1 cellular context compared by ENCODE assay signal in the genomic region with DNA sequence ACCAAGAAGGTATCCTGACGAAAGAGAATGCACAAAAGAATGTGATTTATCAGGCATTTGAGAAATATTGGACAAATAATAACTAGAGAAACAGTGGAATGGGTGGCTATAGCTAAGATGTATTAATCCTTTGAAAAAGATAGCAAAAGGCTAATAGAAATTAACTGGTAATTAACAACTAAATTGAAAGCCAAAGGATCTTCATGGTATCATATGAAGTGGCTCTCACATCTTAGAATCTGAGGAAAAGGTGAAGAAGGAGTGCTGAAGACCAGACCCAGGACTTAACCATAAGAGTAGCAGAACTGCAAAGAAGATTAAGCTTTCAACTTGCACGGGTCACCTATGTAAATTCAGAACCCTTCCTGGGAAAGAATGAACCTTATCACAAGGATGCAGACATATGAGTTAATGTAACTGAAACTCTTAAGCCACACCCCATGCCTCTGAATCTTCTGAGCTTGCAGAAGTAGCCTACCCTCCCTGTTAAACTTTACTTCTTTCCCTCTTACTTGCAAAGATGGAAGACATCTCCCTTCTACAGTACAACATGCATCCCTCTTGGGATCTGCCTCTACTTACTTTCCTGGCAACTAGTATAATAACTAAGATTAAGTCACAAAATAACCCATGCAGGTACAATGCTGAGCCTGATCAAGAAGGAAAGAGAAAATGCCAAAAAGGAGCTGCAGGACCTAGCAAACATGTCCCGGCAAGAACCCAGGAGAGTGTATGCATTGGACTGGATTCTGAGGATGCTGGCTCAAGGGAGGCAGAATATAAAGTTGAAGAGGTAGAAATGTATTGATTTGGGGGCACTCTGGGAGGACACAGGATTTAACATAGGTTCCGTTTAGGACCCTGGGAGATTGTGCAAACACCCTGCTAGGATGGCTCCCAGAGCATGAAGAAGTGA.
TF ChIP-seq lines count a peak whose summit lies in the region.

No MANE protein-coding gene starts in this region.

TF ChIP-seq in K562, 482 proteins besides CTCF, POLR2A, EP300 and RAD21 (continued from another document and continues in another):
- TF ChIP-seq AFF1 (IDR thresholded peaks at IDR 0.05; ENCODE audit: low read depth in 1 of 2, partially characterized antibody in 2 of 2) (peak; percentile 31 to 68), HNRNPK (IDR thresholded peaks at IDR 0.05; ENCODE audit: low read depth, low read length, poor library complexity, severe bottlenecking) (no peak), GTF2E2 (tag; IDR thresholded peaks at IDR 0.05) (no peak), MYNN (IDR thresholded peaks at IDR 0.05) (no peak), MYNN (CRISPR knock-in tag; IDR thresholded peaks at IDR 0.05) (no peak), MBD1 (CRISPR knock-in tag; IDR thresholded peaks at IDR 0.05) (no peak), POLR3A (IDR thresholded peaks at IDR 0.05; ENCODE audit: borderline replicate concordance, extremely low read depth, insufficient read depth, insufficient read length) (no peak), HNRNPL (IDR thresholded peaks at IDR 0.05; ENCODE audit: low read depth, low read length) (no peak), ILF3 (IDR thresholded peaks at IDR 0.05; ENCODE audit: borderline replicate concordance) (no peak), ID3 (CRISPR knock-in tag; IDR thresholded peaks at IDR 0.05) (no peak), ID3 (tag; IDR thresholded peaks at IDR 0.05) (no peak), ARHGAP35 (IDR thresholded peaks at IDR 0.05; ENCODE audit: partially characterized antibody) (no peak), TGIF2 (CRISPR knock-in tag; IDR thresholded peaks at IDR 0.05) (no peak), ZKSCAN1 (IDR thresholded peaks at IDR 0.05; ENCODE audit: low read depth, low read length) (no peak), SIN3B (IDR thresholded peaks at IDR 0.05; ENCODE audit: low read depth) (no peak), EP400 (IDR thresholded peaks at IDR 0.05) (no peak), MAFF (IDR thresholded peaks at IDR 0.05; ENCODE audit: low read length) (no peak), ZNF57 (CRISPR knock-in tag; IDR thresholded peaks at IDR 0.05) (no peak), ZKSCAN3 (CRISPR knock-in tag; IDR thresholded peaks at IDR 0.05) (no peak), HINFP (tag; conservative IDR thresholded peaks at IDR 0.05; ENCODE audit: low read depth) (no peak), ZNF445 (CRISPR knock-in tag; IDR thresholded peaks at IDR 0.05; ENCODE audit: low read depth) (no peak), ZBTB17 (CRISPR knock-in tag; IDR thresholded peaks at IDR 0.05) (no peak), RBFOX2 (IDR thresholded peaks at IDR 0.05; ENCODE audit: low read depth, low read length) (no peak), ZNF830 (CRISPR knock-in tag; IDR thresholded peaks at IDR 0.05) (no peak), BCOR (IDR thresholded peaks at IDR 0.05) (no peak), TAL1 (IDR thresholded peaks at IDR 0.05) (peak; percentile 83), CHCHD3 (CRISPR knock-in tag; IDR thresholded peaks at IDR 0.05) (no peak), POLR2G (IDR thresholded peaks at IDR 0.05; ENCODE audit: low read depth, low read length) (no peak), ARNT (IDR thresholded peaks at IDR 0.05) (0 out of 4 replicates have a peak, but pooled peaks of 1 of the 2 experiments have one; percentile 42)
- TF ChIP-seq, protein P1, sequence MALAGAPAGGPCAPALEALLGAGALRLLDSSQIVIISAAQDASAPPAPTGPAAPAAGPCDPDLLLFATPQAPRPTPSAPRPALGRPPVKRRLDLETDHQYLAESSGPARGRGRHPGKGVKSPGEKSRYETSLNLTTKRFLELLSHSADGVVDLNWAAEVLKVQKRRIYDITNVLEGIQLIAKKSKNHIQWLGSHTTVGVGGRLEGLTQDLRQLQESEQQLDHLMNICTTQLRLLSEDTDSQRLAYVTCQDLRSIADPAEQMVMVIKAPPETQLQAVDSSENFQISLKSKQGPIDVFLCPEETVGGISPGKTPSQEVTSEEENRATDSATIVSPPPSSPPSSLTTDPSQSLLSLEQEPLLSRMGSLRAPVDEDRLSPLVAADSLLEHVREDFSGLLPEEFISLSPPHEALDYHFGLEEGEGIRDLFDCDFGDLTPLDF (CRISPR knock-in tag; IDR thresholded peaks at IDR 0.05), result no peak
- TF ChIP-seq, protein P2, sequence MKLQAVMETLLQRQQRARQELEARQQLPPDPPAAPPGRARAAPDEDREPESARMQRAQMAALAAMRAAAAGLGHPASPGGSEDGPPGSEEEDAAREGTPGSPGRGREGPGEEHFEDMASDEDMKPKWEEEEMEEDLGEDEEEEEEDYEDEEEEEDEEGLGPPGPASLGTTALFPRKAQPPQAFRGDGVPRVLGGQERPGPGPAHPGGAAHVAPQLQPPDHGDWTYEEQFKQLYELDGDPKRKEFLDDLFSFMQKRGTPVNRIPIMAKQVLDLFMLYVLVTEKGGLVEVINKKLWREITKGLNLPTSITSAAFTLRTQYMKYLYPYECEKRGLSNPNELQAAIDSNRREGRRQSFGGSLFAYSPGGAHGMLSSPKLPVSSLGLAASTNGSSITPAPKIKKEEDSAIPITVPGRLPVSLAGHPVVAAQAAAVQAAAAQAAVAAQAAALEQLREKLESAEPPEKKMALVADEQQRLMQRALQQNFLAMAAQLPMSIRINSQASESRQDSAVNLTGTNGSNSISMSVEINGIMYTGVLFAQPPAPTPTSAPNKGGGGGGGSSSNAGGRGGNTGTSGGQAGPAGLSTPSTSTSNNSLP (IDR thresholded peaks at IDR 0.05; ENCODE audit: borderline replicate concordance, low read depth, low read length), result no peak
- TF ChIP-seq, protein P3, sequence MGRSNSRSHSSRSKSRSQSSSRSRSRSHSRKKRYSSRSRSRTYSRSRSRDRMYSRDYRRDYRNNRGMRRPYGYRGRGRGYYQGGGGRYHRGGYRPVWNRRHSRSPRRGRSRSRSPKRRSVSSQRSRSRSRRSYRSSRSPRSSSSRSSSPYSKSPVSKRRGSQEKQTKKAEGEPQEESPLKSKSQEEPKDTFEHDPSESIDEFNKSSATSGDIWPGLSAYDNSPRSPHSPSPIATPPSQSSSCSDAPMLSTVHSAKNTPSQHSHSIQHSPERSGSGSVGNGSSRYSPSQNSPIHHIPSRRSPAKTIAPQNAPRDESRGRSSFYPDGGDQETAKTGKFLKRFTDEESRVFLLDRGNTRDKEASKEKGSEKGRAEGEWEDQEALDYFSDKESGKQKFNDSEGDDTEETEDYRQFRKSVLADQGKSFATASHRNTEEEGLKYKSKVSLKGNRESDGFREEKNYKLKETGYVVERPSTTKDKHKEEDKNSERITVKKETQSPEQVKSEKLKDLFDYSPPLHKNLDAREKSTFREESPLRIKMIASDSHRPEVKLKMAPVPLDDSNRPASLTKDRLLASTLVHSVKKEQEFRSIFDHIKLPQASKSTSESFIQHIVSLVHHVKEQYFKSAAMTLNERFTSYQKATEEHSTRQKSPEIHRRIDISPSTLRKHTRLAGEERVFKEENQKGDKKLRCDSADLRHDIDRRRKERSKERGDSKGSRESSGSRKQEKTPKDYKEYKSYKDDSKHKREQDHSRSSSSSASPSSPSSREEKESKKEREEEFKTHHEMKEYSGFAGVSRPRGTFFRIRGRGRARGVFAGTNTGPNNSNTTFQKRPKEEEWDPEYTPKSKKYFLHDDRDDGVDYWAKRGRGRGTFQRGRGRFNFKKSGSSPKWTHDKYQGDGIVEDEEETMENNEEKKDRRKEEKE (IDR thresholded peaks at IDR 0.05; ENCODE audit: borderline replicate concordance in 1 of 2, control insufficient read depth in 1 of 2, low read depth in 2 of 2, low read length in 1 of 2), result no peak
- TF ChIP-seq, protein P4, sequence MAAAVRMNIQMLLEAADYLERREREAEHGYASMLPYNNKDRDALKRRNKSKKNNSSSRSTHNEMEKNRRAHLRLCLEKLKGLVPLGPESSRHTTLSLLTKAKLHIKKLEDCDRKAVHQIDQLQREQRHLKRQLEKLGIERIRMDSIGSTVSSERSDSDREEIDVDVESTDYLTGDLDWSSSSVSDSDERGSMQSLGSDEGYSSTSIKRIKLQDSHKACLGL (CRISPR knock-in tag; IDR thresholded peaks at IDR 0.05; ENCODE audit: borderline replicate concordance, poor library complexity, severe bottlenecking), result no peak
- TF ChIP-seq, protein P5, sequence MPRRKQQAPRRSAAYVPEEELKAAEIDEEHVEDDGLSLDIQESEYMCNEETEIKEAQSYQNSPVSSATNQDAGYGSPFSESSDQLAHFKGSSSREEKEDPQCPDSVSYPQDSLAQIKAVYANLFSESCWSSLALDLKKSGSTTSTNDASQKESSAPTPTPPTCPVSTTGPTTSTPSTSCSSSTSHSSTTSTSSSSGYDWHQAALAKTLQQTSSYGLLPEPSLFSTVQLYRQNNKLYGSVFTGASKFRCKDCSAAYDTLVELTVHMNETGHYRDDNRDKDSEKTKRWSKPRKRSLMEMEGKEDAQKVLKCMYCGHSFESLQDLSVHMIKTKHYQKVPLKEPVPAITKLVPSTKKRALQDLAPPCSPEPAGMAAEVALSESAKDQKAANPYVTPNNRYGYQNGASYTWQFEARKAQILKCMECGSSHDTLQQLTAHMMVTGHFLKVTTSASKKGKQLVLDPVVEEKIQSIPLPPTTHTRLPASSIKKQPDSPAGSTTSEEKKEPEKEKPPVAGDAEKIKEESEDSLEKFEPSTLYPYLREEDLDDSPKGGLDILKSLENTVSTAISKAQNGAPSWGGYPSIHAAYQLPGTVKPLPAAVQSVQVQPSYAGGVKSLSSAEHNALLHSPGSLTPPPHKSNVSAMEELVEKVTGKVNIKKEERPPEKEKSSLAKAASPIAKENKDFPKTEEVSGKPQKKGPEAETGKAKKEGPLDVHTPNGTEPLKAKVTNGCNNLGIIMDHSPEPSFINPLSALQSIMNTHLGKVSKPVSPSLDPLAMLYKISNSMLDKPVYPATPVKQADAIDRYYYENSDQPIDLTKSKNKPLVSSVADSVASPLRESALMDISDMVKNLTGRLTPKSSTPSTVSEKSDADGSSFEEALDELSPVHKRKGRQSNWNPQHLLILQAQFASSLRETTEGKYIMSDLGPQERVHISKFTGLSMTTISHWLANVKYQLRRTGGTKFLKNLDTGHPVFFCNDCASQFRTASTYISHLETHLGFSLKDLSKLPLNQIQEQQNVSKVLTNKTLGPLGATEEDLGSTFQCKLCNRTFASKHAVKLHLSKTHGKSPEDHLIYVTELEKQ (CRISPR knock-in tag; IDR thresholded peaks at IDR 0.05), result no peak
